ENCODE assay signal across 8 cellular contexts in the genomic region with DNA sequence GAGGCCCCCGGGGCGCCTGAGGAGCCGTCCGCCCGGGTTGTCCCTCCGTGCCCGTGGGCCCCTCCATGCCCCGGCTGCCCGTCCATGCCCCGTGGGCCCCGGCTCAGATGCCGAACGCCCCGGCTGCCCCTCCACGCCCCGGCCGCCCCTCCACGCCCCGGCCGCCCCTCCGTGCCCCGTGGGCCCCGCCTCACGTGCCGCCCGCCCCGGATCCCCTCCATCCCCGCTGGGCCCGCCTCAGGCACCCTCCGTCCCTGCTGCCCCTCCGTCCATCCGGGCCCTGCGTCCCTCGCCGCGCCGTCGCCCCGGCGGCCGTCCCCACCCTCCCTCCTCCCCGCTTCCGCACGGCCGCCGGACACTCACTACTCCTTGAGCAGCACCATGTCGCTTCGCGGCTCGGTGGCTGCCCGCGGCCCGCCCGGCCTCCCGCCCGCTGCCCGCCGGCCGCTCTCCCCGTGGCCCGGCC. TPM values are rescaled to one million over a fixed set of nuclear protein-coding genes. Genes with fewer than 3 reads are reported as not detected.
DNase-seq lines count a peak whose midpoint lies in the region; ATAC-seq lines count a peak whose summit lies in the region.

No MANE protein-coding gene starts in this region.

- H3K4me1 Mint-ChIP-seq in CD4-positive, alpha-beta memory T cell: peaks cover 30 to 56% (median 41%) of the 10 kb centered on the region in 4 donors
- peaks cover 36% of the 10 kb centered on the region for H3K4me1 Mint-ChIP-seq in activated naive CD8-positive, alpha-beta T cell treated with anti-CD3 and anti-CD28 coated beads, Interleukin-2, amount 50 U/mL, for 24 hours
- peaks cover 58% of the 10 kb centered on the region for H3K4me1 Mint-ChIP-seq in stimulated activated naive CD8-positive, alpha-beta T cell treated with anti-CD3 and anti-CD28 coated beads, Interleukin-15, amount 100 ng/mL, for 72 hours

- no peaks in the 10 kb centered on the region for H3K36me3 ChIP-seq in CD4-positive, alpha-beta memory T cell (ENCODE audit: insufficient read depth, low read length)
- H3K36me3 ChIP-seq in iPS-20b (ENCODE audit: insufficient read depth, low read depth, low read length): peaks cover 6% of the 10 kb centered on the region; the same call in 1 of the 2 replicates

- peak overlapping the region in 3 of 8 donors; percentile 79 to 89 (median 86) for H3K4me3 Mint-ChIP-seq in CD4-positive, alpha-beta memory T cell
- H3K4me3 Mint-ChIP-seq in activated naive CD8-positive, alpha-beta T cell treated with anti-CD3 and anti-CD28 coated beads, Interleukin-2, amount 50 U/mL, for 24 hours: peak overlapping the region; percentile 82
- peak overlapping the region; percentile 78 to 90 for H3K4me3 Mint-ChIP-seq in stimulated activated naive CD8-positive, alpha-beta T cell treated with anti-CD3 and anti-CD28 coated beads, Interleukin-15, amount 100 ng/mL, for 72 hours

- H3K4me3 ChIP-seq in CD4-positive, alpha-beta memory T cell (ENCODE audit: low read length in 2 of 2): peak overlapping the region in 1 of 2 donors; percentile 2
- peak overlapping the region; percentile 79 for H3K4me3 ChIP-seq in iPS-20b (ENCODE audit: low read length)

- H3K27me3 ChIP-seq in CD4-positive, alpha-beta memory T cell (ENCODE audit: insufficient read depth, low read length): no peaks in the 10 kb centered on the region
- peaks cover 13% of the 10 kb centered on the region; the same call in 1 of the 2 replicates for H3K27me3 ChIP-seq in iPS-20b (ENCODE audit: insufficient read depth, low read length)

- no peaks in the 10 kb centered on the region for H3K9me3 ChIP-seq in CD4-positive, alpha-beta memory T cell (ENCODE audit: control insufficient read depth in 1 of 2, low read length in 2 of 2)
- no peaks in the 10 kb centered on the region for H3K9me3 ChIP-seq in iPS-20b (ENCODE audit: insufficient read depth, low read depth, low read length)

- H3K4me1 ChIP-seq in CD4-positive, alpha-beta memory T cell (ENCODE audit: insufficient read depth, low read length): peaks cover 43% of the 10 kb centered on the region
- peaks cover 4% of the 10 kb centered on the region; the same call in 1 of the 2 replicates for H3K4me1 ChIP-seq in iPS-20b (ENCODE audit: insufficient read depth, low read length)

- intact Hi-C loops in CD4-positive, alpha-beta memory T cell (cut with micrococcal nuclease): loop anchor here (1.0 kb wide), 3 partner anchors 46 to 106 kb away; a partner anchor contains a TSS

- H3K36me3 Mint-ChIP-seq in CD4-positive, alpha-beta memory T cell: peaks cover 0 to 7% of the 10 kb centered on the region in 2 donors
- peaks cover 3% of the 10 kb centered on the region for H3K36me3 Mint-ChIP-seq in activated naive CD8-positive, alpha-beta T cell treated with anti-CD3 and anti-CD28 coated beads, Interleukin-2, amount 50 U/mL, for 24 hours (ENCODE audit: low read depth)

- peak overlapping the region; percentile 59 for H3K27ac ChIP-seq in CD4-positive, alpha-beta memory T cell (ENCODE audit: low read depth, low read length)
- H3K27ac ChIP-seq in iPS-20b (ENCODE audit: low read length): no peak overlapping the region

- H3K9me3 Mint-ChIP-seq in CD4-positive, alpha-beta memory T cell: peaks cover 0 to 1% (median 0%) of the 10 kb centered on the region in 8 donors
- H3K9me3 Mint-ChIP-seq in activated naive CD8-positive, alpha-beta T cell treated with anti-CD3 and anti-CD28 coated beads, Interleukin-2, amount 50 U/mL, for 24 hours: no peaks in the 10 kb centered on the region
- no peaks in the 10 kb centered on the region for H3K9me3 Mint-ChIP-seq in stimulated activated naive CD8-positive, alpha-beta T cell treated with anti-CD3 and anti-CD28 coated beads, Interleukin-15, amount 100 ng/mL, for 72 hours

- POLR2A ChIA-PET in CD4-positive, alpha-beta memory T cell (lab: Charles Lee; ENCODE audit: partially characterized antibody): interaction anchor here (0.6 to 2.1 kb wide), 8 partner anchors 13 to 527 kb away, joined by 3 to 14 read pairs (median 4); a partner anchor contains a TSS

- H3K27ac Mint-ChIP-seq in CD4-positive, alpha-beta memory T cell: no peak overlapping the region
- H3K27ac Mint-ChIP-seq in activated naive CD8-positive, alpha-beta T cell treated with anti-CD3 and anti-CD28 coated beads, Interleukin-2, amount 50 U/mL, for 24 hours: no peak overlapping the region
- no peak overlapping the region for H3K27ac Mint-ChIP-seq in stimulated activated naive CD8-positive, alpha-beta T cell treated with anti-CD3 and anti-CD28 coated beads, Interleukin-15, amount 100 ng/mL, for 72 hours

- H3K9ac ChIP-seq in iPS-20b (ENCODE audit: low read depth, low read length): peak overlapping the region; percentile 74; the same call in 1 of the 2 replicates

- CTCF ChIA-PET in CD4-positive, alpha-beta memory T cell (lab: Charles Lee; ENCODE audit: partially characterized antibody): interaction anchor here (0.6 to 1.3 kb wide), 3 partner anchors 12 to 68 kb away, joined by 3 to 5 read pairs (median 4); no protein-coding TSS in a partner anchor

- DNase-seq in CD4-positive, alpha-beta memory T cell: no peak
- DNase-seq in activated naive CD8-positive, alpha-beta T cell treated with anti-CD3 and anti-CD28 coated beads, Interleukin-2, amount 50 U/mL, for 24 hours: peak; percentile 30
- DNase-seq in stimulated activated naive CD8-positive, alpha-beta T cell treated with anti-CD3 and anti-CD28 coated beads, Interleukin-15, amount 100 ng/mL, for 72 hours: peak in 1 of 2 donors; percentile 33
- DNase-seq in pons (ENCODE audit: low spot score) (no peak), NCI-H2107 treated with DMSO at 0.1 percent for 48 hours (lab: John Stamatoyannopoulos, UW; ENCODE audit: unreplicated experiment) (no peak)

- H3K27me3 Mint-ChIP-seq in CD4-positive, alpha-beta memory T cell: no peaks in the 10 kb centered on the region
- no peaks in the 10 kb centered on the region for H3K27me3 Mint-ChIP-seq in activated naive CD8-positive, alpha-beta T cell treated with anti-CD3 and anti-CD28 coated beads, Interleukin-2, amount 50 U/mL, for 24 hours
- H3K27me3 Mint-ChIP-seq in stimulated activated naive CD8-positive, alpha-beta T cell treated with anti-CD3 and anti-CD28 coated beads, Interleukin-15, amount 100 ng/mL, for 72 hours: peaks cover 7% of the 10 kb centered on the region

- ATAC-seq in GM19455 (IDR thresholded peaks at IDR 0.05; ENCODE audit: unreplicated experiment) (peak; percentile 47), HG03558 (IDR thresholded peaks at IDR 0.05; ENCODE audit: extremely low read depth, unreplicated experiment) (peak; percentile 4)
- peak; percentile 29 for ATAC-seq in activated naive CD8-positive, alpha-beta T cell treated with anti-CD3 and anti-CD28 coated beads, Interleukin-2, amount 50 U/mL, for 24 hours
- ATAC-seq in stimulated activated naive CD8-positive, alpha-beta T cell treated with anti-CD3 and anti-CD28 coated beads, Interleukin-15, amount 100 ng/mL, for 72 hours: peak; percentile 51

RNA-seq across cellular contexts. Expression of a gene that starts 0.4 kb away (rescaled TPM):
- total RNA-seq in CD4-positive, alpha-beta memory T cell: 10 to 100 TPM; 40.8 to 44.2 TPM
- polyA plus RNA-seq in CD4-positive, alpha-beta memory T cell: 10 to 100 TPM; 22.5 to 46.3 TPM

RNA-seq across cellular contexts. Expression of a gene that starts 45.8 kb away (rescaled TPM):
- 10 to 100 TPM; 73.6 to 78.5 TPM for total RNA-seq in CD4-positive, alpha-beta memory T cell
- 100 to 1,000 TPM in 1 of 2 donors, 10 to 100 TPM in 1; 81.9 to 123 TPM for polyA plus RNA-seq in CD4-positive, alpha-beta memory T cell
